28 cellular contexts compared by ENCODE assay signal in genomic region chr6:7268362-7269310, GRCh38. TPM values are rescaled to one million over a fixed set of nuclear protein-coding genes. Genes with fewer than 3 reads are reported as not detected.
DNase-seq lines count a peak whose midpoint lies in the region; ATAC-seq, FAIRE-seq and TF ChIP-seq lines count a peak whose summit lies in the region.
"Had no signal": no experiment of that assay in that cellular context is flagged by ENCODE, and none has a peak within 500 bp of the region (broad histone marks: within the 10 kb centered on the region; RNA-seq: fewer than 3 reads in every experiment).

No MANE protein-coding gene starts in this region.

- H3K23ac ChIP-seq in IMR-90 (ENCODE audit: low read depth, low read length): no peak overlapping the region

- no peak overlapping the region for H3K27ac ChIP-seq in IMR-90 (ENCODE audit: insufficient read depth, low read length)
- H3K27ac ChIP-seq in K562 (ENCODE audit: extremely low read depth, low read depth, low read length): no peak overlapping the region
- no peak overlapping the region for H3K27ac ChIP-seq in kidney (ENCODE audit: low read depth in 2 of 2, low read length in 2 of 2)
- no peak overlapping the region for H3K27ac ChIP-seq in sigmoid colon
- H3K27ac ChIP-seq in small intestine (ENCODE audit: low read depth in 1 of 2, low read length in 1 of 2): no peak overlapping the region
- H3K27ac ChIP-seq in smooth muscle cell (ENCODE audit: low read depth): no peak overlapping the region
- H3K27ac ChIP-seq: ascending aorta, esophagus muscularis mucosa, KMS-11, ovary, tibial nerve had no signal

- H3K36me3 ChIP-seq in IMR-90 (ENCODE audit: control insufficient read depth, insufficient read depth, low read length): no peaks in the 10 kb centered on the region
- H3K36me3 ChIP-seq in K562 (ENCODE audit: control insufficient read depth, insufficient read depth, low read length): no peaks in the 10 kb centered on the region
- H3K36me3 ChIP-seq in kidney (ENCODE audit: control insufficient read depth in 1 of 2, insufficient read depth in 2 of 2, low read length in 2 of 2): no peaks in the 10 kb centered on the region
- H3K36me3 ChIP-seq in sigmoid colon: no peaks in the 10 kb centered on the region
- H3K36me3 ChIP-seq in small intestine (ENCODE audit: control insufficient read depth in 2 of 2, insufficient read depth in 2 of 2, low read length in 2 of 2): no peaks in the 10 kb centered on the region
- no peaks in the 10 kb centered on the region for H3K36me3 ChIP-seq in smooth muscle cell (ENCODE audit: low read depth)
- H3K36me3 ChIP-seq: ascending aorta, esophagus muscularis mucosa, ovary had no signal

- no peak overlapping the region for H3K14ac ChIP-seq in IMR-90 (replicated peaks; ENCODE audit: low read depth, low read length)

- intact Hi-C loops in IMR-90 (cut with micrococcal nuclease): no loop called here
- intact Hi-C loops in K562 (cut with micrococcal nuclease): no loop called here
- intact Hi-C loops in kidney (cut with DNase I): no loop called here
- intact Hi-C loops in sigmoid colon (cut with DNase I): no loop called here

- H3K9me3 ChIP-seq in IMR-90 (ENCODE audit: control insufficient read depth, insufficient read depth, low read length) (peaks cover 5% of the 10 kb centered on the region), K562 (replicated peaks; ENCODE audit: control insufficient read depth, insufficient read depth, low read depth, low read length) (no peaks in the 10 kb centered on the region; the same call in 1 of the 2 replicates), kidney (ENCODE audit: control insufficient read depth in 1 of 2, low read length in 2 of 2) (no peaks in the 10 kb centered on the region), sigmoid colon (no peaks in the 10 kb centered on the region), small intestine (ENCODE audit: control insufficient read depth, low read depth) (no peaks in the 10 kb centered on the region), smooth muscle cell (replicated peaks; ENCODE audit: low read depth) (no peaks in the 10 kb centered on the region)
- H3K9me3 ChIP-seq: ascending aorta, esophagus muscularis mucosa, ovary, tibial nerve had no signal

- in situ Hi-C loops in IMR-90 (cut with MboI; ENCODE audit: low sequenced_read_pairs): no loop called here
- in situ Hi-C loops in K562 (cut with MboI): no loop called here

- H3K79me1 ChIP-seq in IMR-90 (ENCODE audit: low read depth in 1 of 2, low read length in 2 of 2): no peaks in the 10 kb centered on the region

- WGBS in IMR-90 (ENCODE audit: extremely low coverage in 2 of 2, insufficient read length in 1 of 2), 2 experiments: 83% methylated on average over 28 of the region's 45 CpGs; no CpG with 5 or more reads in 1 of the 2 experiments
- WGBS in K562 (ENCODE audit: insufficient coverage, low coverage, missing lambda C conversion rate): 14% methylated on average over 45 of the region's 45 CpGs
- WGBS in sigmoid colon, 2 donors: 94 to 95% methylated on average over 45 of the region's 45 CpGs
- 92 to 93% (median 93%) methylated on average over 45 of the region's 45 CpGs for WGBS in small intestine, 3 donors
- WGBS in smooth muscle cell (ENCODE audit: low lambda C conversion rate): 89% methylated on average over 45 of the region's 45 CpGs

- H3K27me3 ChIP-seq in IMR-90 (ENCODE audit: control insufficient read depth, insufficient read depth, low read length) (no peaks in the 10 kb centered on the region), K562 (ENCODE audit: control insufficient read depth in 2 of 2, insufficient read depth in 2 of 2, low read length in 2 of 2) (peaks cover 44 to 64% of the 10 kb centered on the region in 2 experiments; a peak in 4 of 5 replicates), sigmoid colon (no peaks in the 10 kb centered on the region), small intestine (ENCODE audit: control insufficient read depth in 2 of 2, insufficient read depth in 2 of 2, low read length in 2 of 2) (no peaks in the 10 kb centered on the region), smooth muscle cell (ENCODE audit: low read depth) (no peaks in the 10 kb centered on the region)
- H3K27me3 ChIP-seq: ascending aorta, esophagus muscularis mucosa, ovary, tibial nerve had no signal

- TF ChIP-seq RAD21 in IMR-90 (IDR thresholded peaks at IDR 0.05; ENCODE audit: low read length) (no peak), K562 (CRISPR knock-in tag; conservative IDR thresholded peaks at IDR 0.05 in 1 of 2, IDR thresholded peaks at IDR 0.05 in 1 of 2) (no peak)

- dilution Hi-C loops in IMR-90 (cut with HindIII; ENCODE audit: low sequenced_read_pairs, unreplicated experiment): no loop called here

- H3K4me2 ChIP-seq in IMR-90 (ENCODE audit: low read depth, low read length) (no peak overlapping the region), K562 (ENCODE audit: insufficient read depth, low read length) (no peak overlapping the region), smooth muscle cell (no peak overlapping the region)
- H3K4me2 ChIP-seq: KMS-11 had no signal

- H3K4me3 ChIP-seq in IMR-90 (ENCODE audit: insufficient read depth, low read depth, low read length) (no peak overlapping the region), K562 (no peak overlapping the region), kidney (ENCODE audit: low read length in 2 of 2) (no peak overlapping the region), sigmoid colon (no peak overlapping the region), small intestine (ENCODE audit: low read depth in 1 of 2, low read length in 2 of 2) (no peak overlapping the region), smooth muscle cell (no peak overlapping the region)
- H3K4me3 ChIP-seq: ascending aorta, esophagus muscularis mucosa, ovary, tibial nerve had no signal

- BruUV-seq in IMR-90 (replicated peaks; lab: Mats Ljungman, UMichigan) (no TSS peak), K562 (replicated peaks; lab: Mats Ljungman, UMichigan) (no TSS peak)

- no peak overlapping the region for H4K91ac ChIP-seq in IMR-90 (ENCODE audit: insufficient read depth, low read depth, low read length)

- no peak overlapping the region for H2AK9ac ChIP-seq in IMR-90 (replicated peaks; ENCODE audit: low read depth, low read length, poor library complexity)

- H2BK15ac ChIP-seq in IMR-90 (ENCODE audit: low read depth, low read length): no peak overlapping the region

- H2AK5ac ChIP-seq in IMR-90 (ENCODE audit: low read depth, low read length): no peak overlapping the region

- H2BK5ac ChIP-seq in IMR-90 (ENCODE audit: low read depth, low read length, poor library complexity, severe bottlenecking): no peak overlapping the region

- H4K20me1 ChIP-seq in IMR-90 (ENCODE audit: insufficient read depth, low read length) (no peaks in the 10 kb centered on the region), K562 (replicated peaks; ENCODE audit: control insufficient read depth, insufficient read depth, low read length) (0 out of 2 replicates have a peak, but pooled peaks cover 1% of the 10 kb centered on the region), smooth muscle cell (ENCODE audit: low read depth) (no peaks in the 10 kb centered on the region)

- no peak overlapping the region for H4K5ac ChIP-seq in IMR-90 (ENCODE audit: low read depth, low read length)

- no peak overlapping the region for H3K56ac ChIP-seq in IMR-90 (ENCODE audit: extremely low read depth, insufficient read depth, low read length)

- no peak overlapping the region for H4K8ac ChIP-seq in IMR-90 (ENCODE audit: low read depth in 2 of 2, low read length in 2 of 2)

- POLR2A ChIA-PET in IMR-90 (lab: Charles Lee; ENCODE audit: unreplicated experiment) (no interaction called here), K562 (lab: Yijun Ruan, JAX) (interaction anchor here (0.6 to 1.0 kb wide), 2 partner anchors 11 to 454 kb away, joined by 3 to 4 read pairs; no protein-coding TSS in a partner anchor)

- H3K4ac ChIP-seq in IMR-90 (ENCODE audit: low read depth, low read length): peak overlapping the region; percentile 17; the same call in 1 of the 2 replicates

- no peak overlapping the region for H3K9ac ChIP-seq in IMR-90 (ENCODE audit: low read depth, low read length)
- H3K9ac ChIP-seq in K562 (ENCODE audit: insufficient read depth in 1 of 2, low read depth in 2 of 2, low read length in 2 of 2): peak overlapping the region in 1 of 2 experiments; percentile 26; a peak in 1 of 4 replicates
- H3K9ac ChIP-seq in kidney (ENCODE audit: low read length in 2 of 2): no peak overlapping the region
- H3K9ac ChIP-seq in smooth muscle cell (ENCODE audit: low read depth): no peak overlapping the region
- H3K9ac ChIP-seq: KMS-11 had no signal

- no peaks in the 10 kb centered on the region for H3F3A ChIP-seq in smooth muscle cell (ENCODE audit: low read depth)

- H3K79me2 ChIP-seq in K562 (ENCODE audit: control insufficient read depth, insufficient read depth, low read length) (no peaks in the 10 kb centered on the region), smooth muscle cell (ENCODE audit: low read depth) (no peaks in the 10 kb centered on the region)

- H3K4me1 ChIP-seq in IMR-90 (ENCODE audit: control insufficient read depth, insufficient read depth, low read length) (peaks cover 4% of the 10 kb centered on the region), K562 (replicated peaks in 1 of 2; ENCODE audit: control insufficient read depth in 2 of 2, insufficient read depth in 2 of 2, low read length in 2 of 2) (peaks cover 0 to 13% of the 10 kb centered on the region in 2 experiments; a peak in 2 of 5 replicates), kidney (ENCODE audit: control insufficient read depth in 1 of 2, insufficient read depth in 1 of 2, low read depth in 1 of 2, low read length in 2 of 2) (no peaks in the 10 kb centered on the region), sigmoid colon (peaks cover 0 to 9% (median 3%) of the 10 kb centered on the region in 4 donors), small intestine (ENCODE audit: control insufficient read depth in 2 of 2, insufficient read depth in 1 of 2, low read depth in 1 of 2, low read length in 1 of 2) (no peaks in the 10 kb centered on the region), smooth muscle cell (ENCODE audit: low read depth) (no peaks in the 10 kb centered on the region)

- H3K18ac ChIP-seq in IMR-90 (ENCODE audit: low read depth, low read length): no peak overlapping the region; the same call in 1 of the 2 replicates

- CTCF ChIA-PET in IMR-90 (lab: Yijun Ruan, JAX) (no interaction called here), K562 (lab: Yijun Ruan, JAX; ENCODE audit: low intra/inter-chr PET ratio) (no interaction called here)

- ATAC-seq in IMR-90 (ENCODE audit: low read depth) (no peak), K562 (peak; percentile 24)
- ATAC-seq: stimulated activated naive CD8-positive, alpha-beta T cell treated with anti-CD3 and anti-CD28 coated beads, Interleukin-15, Interleukin-2, amounts not matched to agents 100 U/mL and 50 U/mL, for 24 hours had no signal

- TF ChIP-seq EP300 in K562 (IDR thresholded peaks at IDR 0.05; ENCODE audit: low read length): no peak
- no peak for TF ChIP-seq EP300 in sigmoid colon (IDR thresholded peaks at IDR 0.05)

- DNase-seq in IMR-90: no peak
- no peak for DNase-seq in K562 (ENCODE audit: extremely low read depth in 1 of 4, low spot score in 3 of 4)
- peak; percentile 65 for DNase-seq in kidney
- DNase-seq in sigmoid colon: peak; percentile 52
- no peak for DNase-seq in small intestine
- DNase-seq in smooth muscle cell (lab: John Stamatoyannopoulos, UW; ENCODE audit: unreplicated experiment): no peak
- DNase-seq in NCI-H187 treated with DMSO at 0.1 percent for 48 hours (lab: John Stamatoyannopoulos, UW): no peak
- DNase-seq in SW480 (ENCODE audit: low spot score): no peak
- DNase-seq: activated CD4-positive, CD25-positive, alpha-beta regulatory T cell treated with anti-CD3 and anti-CD28 coated beads, Interleukin-2, amount 50 U/mL, for 72 hours; CD4-positive, CD25-positive, alpha-beta regulatory T cell; DMS 273 treated with DMSO at 0.1 percent for 48 hours; effector CD8-positive, alpha-beta T cell; GOT3; kidney glomerular epithelial cell; mesendoderm; MV-4-11; naive thymus-derived CD4-positive, alpha-beta T cell; NCI-H1694 treated with DMSO at 0.1 percent for 48 hours; ovary; SHP77; stimulated activated CD4-positive, alpha-beta T cell treated with anti-CD3 and anti-CD28 coated beads, Interleukin-4, amount 100 ng/mL, for 1 hour; stimulated activated naive CD8-positive, alpha-beta T cell treated with anti-CD3 and anti-CD28 coated beads, Interleukin-15, Interleukin-2, amounts not matched to agents 100 U/mL and 50 U/mL, for 24 hours; T-helper 1 cell had no signal

- H3K9me1 ChIP-seq in IMR-90 (ENCODE audit: insufficient read depth, low read length) (0 out of 2 replicates have a peak, but pooled peaks cover 7% of the 10 kb centered on the region), K562 (ENCODE audit: control insufficient read depth, insufficient read depth, low read length) (no peaks in the 10 kb centered on the region)

- no peak overlapping the region for H2BK20ac ChIP-seq in IMR-90 (ENCODE audit: low read depth, low read length)

- no peak for FAIRE-seq in K562 (lab: Jason Lieb, UNC)
- FAIRE-seq in kidney (lab: Jason Lieb, UNC): no peak
- no peak for FAIRE-seq in small intestine (lab: Jason Lieb, UNC)
- FAIRE-seq: TTC549 had no signal

- H2AFZ ChIP-seq in IMR-90 (replicated peaks; ENCODE audit: low read length, poor library complexity): peak overlapping the region; percentile 10
- H2AFZ ChIP-seq in K562 (ENCODE audit: low read depth, low read length): no peak overlapping the region
- H2AFZ ChIP-seq in smooth muscle cell (ENCODE audit: low read depth): no peak overlapping the region

- TF ChIP-seq POLR2A in IMR-90 (IDR thresholded peaks at IDR 0.05; ENCODE audit: low read depth, low read length) (no peak), K562 (conservative IDR thresholded peaks at IDR 0.05) (no peak), sigmoid colon (IDR thresholded peaks at IDR 0.05) (no peak)

- 0 out of 2 replicates have a peak overlapping the region, but pooled peaks have one; percentile 8 for H2BK120ac ChIP-seq in IMR-90 (ENCODE audit: low read depth, low read length)

- TF ChIP-seq CTCF in IMR-90 (conservative IDR thresholded peaks at IDR 0.05; ENCODE audit: low read depth, low read length) (no peak), K562 (IDR thresholded peaks at IDR 0.05 in 2 of 3, conservative IDR thresholded peaks at IDR 0.05 in 1 of 3; ENCODE audit: insufficient read depth in 2 of 3, low read depth in 1 of 3, low read length in 3 of 3) (no peak), kidney (IDR thresholded peaks at IDR 0.05; ENCODE audit: borderline replicate concordance, extremely low read depth, insufficient read depth) (no peak), sigmoid colon (IDR thresholded peaks at IDR 0.05) (no peak), smooth muscle cell (IDR thresholded peaks at IDR 0.05; ENCODE audit: borderline replicate concordance, insufficient read depth, poor library complexity, severe bottlenecking) (no peak)

RNA-seq across cellular contexts. Expression of gene SSR1, which starts 44.4 kb away (rescaled TPM):
- total RNA-seq in IMR-90 (2012; rRNA removed): 120 and 213 TPM in 2 replicates
- 110 and 115 TPM in 2 replicates for polyA plus RNA-seq in IMR-90 (2012; rRNA removed)
- 16.4 and 30.1 TPM in 2 replicates for polyA plus RNA-seq in IMR-90 (2012; cell fraction: cytosol; rRNA removed)
- polyA plus RNA-seq in IMR-90 (2012; cell fraction: nucleus; rRNA removed; ENCODE audit: low replicate concordance): 4.4 and 31.2 TPM in 2 replicates
- total RNA-seq in K562 (2011; cell fraction: chromatin; rRNA removed; ENCODE audit: low replicate concordance): 114 and 205 TPM in 2 replicates
- total RNA-seq in K562 (2011; cell fraction: nucleolus; rRNA removed): 79.2 and 86.9 TPM in 2 replicates
- total RNA-seq in K562 (2011; cell fraction: nucleoplasm; rRNA removed): 142 and 219 TPM in 2 replicates
- total RNA-seq in K562 (2014; rRNA removed): 75.7 and 87.7 TPM in 2 replicates
- total RNA-seq in K562 (2014; rRNA removed; fragmentation: Illumina TruSeq; extraction: Trizol): 129 and 148 TPM in 2 replicates
- 94.0 and 97.4 TPM in 2 replicates for total RNA-seq in K562 (2015; rRNA removed; fragmentation: Illumina TruSeq; extraction: Trizol)
- total RNA-seq in K562 (2021): 144 and 147 TPM in 2 replicates
- 176 and 197 TPM in 2 replicates for polyA plus RNA-seq in K562 (2011; rRNA removed)
- 34.5 and 75.0 TPM in 2 replicates for polyA plus RNA-seq in K562 (2011; cell fraction: cytosol; rRNA removed)
- polyA plus RNA-seq in K562 (2011; cell fraction: nucleus; rRNA removed): 38.8 and 65.1 TPM in 2 replicates
- 157 and 163 TPM in 2 replicates for polyA plus RNA-seq in K562 (2012)
- 144 and 167 TPM in 2 replicates for polyA plus RNA-seq in K562 (2014; fragmentation: Illumina TruSeq; extraction: Trizol)
- polyA plus RNA-seq in K562 (2014; fragmentation: Nextera tagmentation; extraction: Ambion mirVana): 100 to 1,000 TPM; 212 to 220 TPM
- 107 and 110 TPM in 2 replicates for polyA plus RNA-seq in K562 (2014; rRNA removed)
- 241 and 283 TPM in 2 replicates for polyA minus RNA-seq in K562 (2011; rRNA and poly(A)+ RNA removed)
- polyA minus RNA-seq in K562 (2011; cell fraction: cytosol; rRNA and poly(A)+ RNA removed): 83.5 and 101 TPM in 2 replicates
- polyA minus RNA-seq in K562 (2011; cell fraction: nucleus; rRNA and poly(A)+ RNA removed): 13.6 and 24.5 TPM in 2 replicates
- total RNA-seq in kidney: 163 TPM
- polyA plus RNA-seq in kidney (ENCODE audit: insufficient read depth, low read depth, low replicate concordance): 40.4 TPM
- total RNA-seq in sigmoid colon: 10 to 100 TPM; 24.1 to 53.9 (median 33.3) TPM
- polyA plus RNA-seq in sigmoid colon: 10 to 100 TPM; 10.8 to 55.1 (median 24.3) TPM
- 10 to 100 TPM in 2 of 3 donors, 1 to 10 TPM in 1; 8.9 to 61.2 (median 12.2) TPM for polyA plus RNA-seq in small intestine
- 304 and 369 TPM in 2 replicates for total RNA-seq in smooth muscle cell
- polyA plus RNA-seq in smooth muscle cell: 264 and 306 TPM in 2 replicates

Comparison
In these comparisons a context has a peak if more than half of its experiments do, and no peak if none do; other contexts are left out.
1. DNase-seq: peak in kidney (single experiment) and sigmoid colon (single experiment); none in IMR-90 (single experiment), K562 (0 of 4), small intestine (single experiment), smooth muscle cell (single experiment), NCI-H187 treated with DMSO at 0.1 percent for 48 hours (single experiment) and SW480 (single experiment).